1 cellular context compared by ENCODE assay signal in the genomic region with DNA sequence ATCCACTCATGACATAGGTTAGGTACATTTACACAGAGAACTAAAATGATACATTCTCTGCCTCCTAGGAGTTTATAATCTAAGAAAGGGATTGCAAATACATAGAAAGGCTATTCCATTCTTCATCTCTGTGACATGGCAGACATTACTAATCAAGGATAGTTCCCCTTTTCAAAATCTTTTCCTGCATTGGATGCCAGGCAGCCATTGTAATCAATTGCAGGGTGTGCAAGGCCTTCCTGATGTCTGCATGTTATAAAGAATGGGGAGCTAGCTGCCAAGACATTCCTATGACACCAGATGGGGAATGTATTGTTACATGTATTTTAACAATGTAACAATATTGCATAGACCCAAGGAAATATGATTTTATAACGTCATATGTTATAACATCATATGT.
TF ChIP-seq lines count a peak whose summit lies in the region.

No MANE protein-coding gene starts in this region.

TF ChIP-seq in SK-N-SH, 30 proteins besides CTCF, POLR2A, EP300 and RAD21 (continued from another document):
- TF ChIP-seq FOXJ3 (CRISPR knock-in tag; IDR thresholded peaks at IDR 0.05) (no peak), NRF1 (IDR thresholded peaks at IDR 0.05; ENCODE audit: low read depth, low read length) (no peak), RFX5 (IDR thresholded peaks at IDR 0.05; ENCODE audit: low read length) (no peak), TEAD4 (IDR thresholded peaks at IDR 0.05; ENCODE audit: borderline replicate concordance, insufficient read depth) (no peak)
TF ChIP-seq in SK-N-SH: peak in this region for 0.
